ENCODE assay signal across 15 cellular contexts in the genomic region with DNA sequence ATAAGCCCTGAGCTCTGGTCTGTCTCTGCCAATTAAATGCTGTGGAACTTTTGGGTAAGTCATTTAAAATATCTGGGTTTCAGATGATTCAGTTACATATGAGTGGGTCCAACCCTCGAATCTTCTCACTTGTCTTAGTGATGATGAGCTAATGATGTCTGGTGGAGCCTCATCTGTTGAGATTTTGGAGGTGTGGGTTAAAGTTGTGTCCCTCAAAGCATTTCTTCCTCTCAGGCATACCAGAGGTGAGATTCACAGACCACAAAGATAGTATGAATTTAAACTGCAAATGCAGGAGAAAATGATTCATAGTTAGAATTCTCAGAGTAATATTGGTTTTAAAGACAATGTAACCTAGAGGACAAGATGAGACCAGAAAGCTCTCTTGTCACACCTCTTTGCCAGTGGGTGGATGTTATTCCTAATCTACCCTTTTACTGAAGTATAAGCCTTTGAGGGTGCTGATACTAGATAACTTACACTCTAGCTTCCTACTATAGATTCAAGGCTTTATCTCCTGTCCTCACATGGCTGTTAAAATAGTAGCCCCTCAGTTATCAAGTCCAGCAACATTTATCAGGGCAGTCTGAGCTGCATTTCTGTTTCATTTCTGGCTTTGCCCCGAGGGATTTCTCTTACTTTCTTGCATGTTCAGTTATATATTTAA.
DNase-seq lines count a peak whose midpoint lies in the region; ATAC-seq, FAIRE-seq and TF ChIP-seq lines count a peak whose summit lies in the region.
"Had no signal": no experiment of that assay in that cellular context is flagged by ENCODE, and none has a peak within 500 bp of the region (broad histone marks: within the 10 kb centered on the region; RNA-seq: fewer than 3 reads in every experiment).

No MANE protein-coding gene starts in this region.

- CTCF ChIA-PET in PC-9 (lab: Charles Lee) = interaction anchor here (0.7 kb wide), 1 partner anchor 134 kb away, joined by 8 read pairs; no protein-coding TSS in a partner anchor

- H3K9me3 ChIP-seq in smooth muscle cell (replicated peaks; ENCODE audit: low read depth) (peaks cover 10% of the 10 kb centered on the region), PC-9 (ENCODE audit: insufficient read depth, low read depth) (peaks cover 3% of the 10 kb centered on the region; the same call in 1 of the 2 replicates)

- intact Hi-C loops in PC-9 (cut with micrococcal nuclease; ENCODE audit: unreplicated experiment) = no loop called here

- H3K79me2 ChIP-seq in smooth muscle cell (ENCODE audit: low read depth) = no peaks in the 10 kb centered on the region
- H3K79me2 ChIP-seq in PC-9 (ENCODE audit: low read depth) = no peaks in the 10 kb centered on the region

- H4K20me1 ChIP-seq in smooth muscle cell (ENCODE audit: low read depth) (no peaks in the 10 kb centered on the region), PC-9 (ENCODE audit: insufficient read depth) (no peaks in the 10 kb centered on the region)

- 24% methylated on average over 2 of the region's 2 CpGs for WGBS in smooth muscle cell (ENCODE audit: low lambda C conversion rate)

- H3K4me3 Mint-ChIP-seq in activated T-cell treated with anti-CD3 and anti-CD28 coated beads, Interleukin-2, amount 50 U/mL, for 4 hours = no peak overlapping the region
- H3K4me3 Mint-ChIP-seq: CD8-positive, alpha-beta memory T cell; memory B cell; nephron; T-cell had no signal

- H3K4me2 ChIP-seq in smooth muscle cell = no peak overlapping the region
- H3K4me2 ChIP-seq in PC-9 = no peak overlapping the region

- H3K4me3 ChIP-seq in bronchial epithelial cell (ENCODE audit: low read depth, low read length) (no peak overlapping the region), smooth muscle cell (no peak overlapping the region), PC-9 (no peak overlapping the region)

- TF ChIP-seq CTCF in bronchial epithelial cell (IDR thresholded peaks at IDR 0.05; ENCODE audit: insufficient read depth, low read length, severe bottlenecking) (no peak), smooth muscle cell (IDR thresholded peaks at IDR 0.05; ENCODE audit: borderline replicate concordance, insufficient read depth, poor library complexity, severe bottlenecking) (no peak), PC-9 (conservative IDR thresholded peaks at IDR 0.05) (no peak)

- ATAC-seq in activated T-cell treated with anti-CD3 and anti-CD28 coated beads, Interleukin-2, amount 50 U/mL, for 4 hours = peak; percentile 79 to 86
- ATAC-seq: T-cell had no signal

- POLR2A ChIA-PET in PC-9 (lab: Charles Lee; ENCODE audit: unreplicated experiment) = interaction anchor here (0.9 kb wide), 1 partner anchor 291 kb away, joined by 6 read pairs; no protein-coding TSS in a partner anchor

- no peaks in the 10 kb centered on the region for H3K4me1 ChIP-seq in smooth muscle cell (ENCODE audit: low read depth)
- H3K4me1 ChIP-seq in PC-9 (replicated peaks; ENCODE audit: insufficient read depth) = no peaks in the 10 kb centered on the region

- BruUV-seq in PC-9 (replicated peaks; lab: Mats Ljungman, UMichigan) = no TSS peak

- peaks cover 4% of the 10 kb centered on the region for H3K36me3 Mint-ChIP-seq in activated T-cell treated with anti-CD3 and anti-CD28 coated beads, Interleukin-2, amount 50 U/mL, for 4 hours (ENCODE audit: insufficient read depth)

- H3K27me3 Mint-ChIP-seq in activated T-cell treated with anti-CD3 and anti-CD28 coated beads, Interleukin-2, amount 50 U/mL, for 4 hours (ENCODE audit: low read depth) = peaks cover 3% of the 10 kb centered on the region
- H3K27me3 Mint-ChIP-seq: T-cell had no signal

- peak overlapping the region; percentile 7 for H3K27ac ChIP-seq in smooth muscle cell (ENCODE audit: low read depth)
- no peak overlapping the region for H3K27ac ChIP-seq in PC-9

- no peaks in the 10 kb centered on the region for H3K9me2 ChIP-seq in PC-9 (ENCODE audit: insufficient read depth)

- no peak for FAIRE-seq in bronchial epithelial cell (lab: Jason Lieb, UNC)
- FAIRE-seq: endothelial cell of umbilical vein had no signal

- H3K9ac ChIP-seq in smooth muscle cell (ENCODE audit: low read depth) = no peak overlapping the region

- no peak for DNase-seq in activated T-cell treated with anti-CD3 and anti-CD28 coated beads, Interleukin-2, amount 50 U/mL, for 4 hours
- DNase-seq in activated T-cell treated with anti-CD3 and anti-CD28 coated beads, Interleukin-2, amount 50 U/mL, for 1 hour = no peak
- DNase-seq in OCI-M2 (lab: John Stamatoyannopoulos, UW; ENCODE audit: unreplicated experiment) (peak; percentile 41), bronchial epithelial cell (ENCODE audit: low read depth) (peak; percentile 55), smooth muscle cell (lab: John Stamatoyannopoulos, UW; ENCODE audit: unreplicated experiment) (no peak), NCI-H1436 (lab: John Stamatoyannopoulos, UW) (no peak), PC-9 (no peak), NCI-H2171 (lab: John Stamatoyannopoulos, UW) (no peak)
- DNase-seq: activated CD8-positive, alpha-beta memory T cell treated with anti-CD3 and anti-CD28 coated beads, Interleukin-2, amount 50 U/mL, for 4 hours; CD8-positive, alpha-beta memory T cell; NCI-H1417 treated with DMSO at 0.1 percent for 48 hours; T-cell had no signal

- no peaks in the 10 kb centered on the region for H3K4me1 Mint-ChIP-seq in activated T-cell treated with anti-CD3 and anti-CD28 coated beads, Interleukin-2, amount 50 U/mL, for 4 hours (ENCODE audit: low read depth)
- H3K4me1 Mint-ChIP-seq: CD8-positive, alpha-beta memory T cell; memory B cell; nephron; T-cell had no signal

- H3K27me3 ChIP-seq in bronchial epithelial cell (ENCODE audit: control insufficient read depth, insufficient read depth, low read length) (no peaks in the 10 kb centered on the region), smooth muscle cell (ENCODE audit: low read depth) (no peaks in the 10 kb centered on the region), PC-9 (ENCODE audit: insufficient read depth, low read depth) (peaks cover 9% of the 10 kb centered on the region)

- no peaks in the 10 kb centered on the region for H3K36me3 ChIP-seq in bronchial epithelial cell (ENCODE audit: control insufficient read depth, insufficient read depth, low read length)
- no peaks in the 10 kb centered on the region for H3K36me3 ChIP-seq in smooth muscle cell (ENCODE audit: low read depth)
- H3K36me3 ChIP-seq in PC-9 (ENCODE audit: low read depth) = no peaks in the 10 kb centered on the region

- H3F3A ChIP-seq in smooth muscle cell (ENCODE audit: low read depth) (no peaks in the 10 kb centered on the region), PC-9 (ENCODE audit: insufficient read depth, low read depth) (no peaks in the 10 kb centered on the region)

- peaks cover 20% of the 10 kb centered on the region for H3K9me3 Mint-ChIP-seq in activated T-cell treated with anti-CD3 and anti-CD28 coated beads, Interleukin-2, amount 50 U/mL, for 4 hours

- H2AFZ ChIP-seq in smooth muscle cell (ENCODE audit: low read depth) = no peak overlapping the region
- H2AFZ ChIP-seq in PC-9 = no peak overlapping the region

Comparison
In these comparisons a context has a peak if more than half of its experiments do, and no peak if none do; other contexts are left out.
1. DNase-seq: peak in OCI-M2 (single experiment) and bronchial epithelial cell (single experiment); none in activated T-cell treated with anti-CD3 and anti-CD28 coated beads, Interleukin-2, amount 50 U/mL, for 4 hours (single experiment), activated T-cell treated with anti-CD3 and anti-CD28 coated beads, Interleukin-2, amount 50 U/mL, for 1 hour (single experiment), smooth muscle cell (single experiment), NCI-H1436 (single experiment), PC-9 (0 of 2) and NCI-H2171 (single experiment).